ENCODE assay signal across 20 cellular contexts in genomic region chr7:77736991-77737390, GRCh38.
"Had no signal": no experiment of that assay in that cellular context is flagged by ENCODE, and none has a peak within 500 bp of the region (broad histone marks: within the 10 kb centered on the region; RNA-seq: fewer than 3 reads in every experiment).

No MANE protein-coding gene starts in this region.

- H3K4me3 ChIP-seq: dorsolateral prefrontal cortex, gastrocnemius medialis, left lung, prostate gland, right atrium auricular region, testis, tibial artery had no signal

- H3K9me3 Mint-ChIP-seq: naive thymus-derived CD8-positive, alpha-beta T cell; stimulated activated effector memory CD8-positive, alpha-beta T cell treated with anti-CD3 and anti-CD28 coated beads, Interleukin-12 subunit alpha, Interleukin-12 subunit beta, amount 100 ng/mL, for 72 hours; type B pancreatic cell had no signal

- H3K27ac Mint-ChIP-seq: stimulated activated effector memory CD8-positive, alpha-beta T cell treated with anti-CD3 and anti-CD28 coated beads, Interleukin-12 subunit alpha, Interleukin-12 subunit beta, amount 100 ng/mL, for 72 hours; type B pancreatic cell had no signal

- H2AFZ ChIP-seq: parathyroid adenoma had no signal

- DNase-seq: dorsolateral prefrontal cortex; effector CD4-positive, alpha-beta T cell; gastrocnemius medialis; head of caudate nucleus; left cardiac atrium; left lung; mesendoderm; naive thymus-derived CD8-positive, alpha-beta T cell; stimulated activated CD4-positive, alpha-beta T cell treated with anti-CD3 and anti-CD28 coated beads, Interleukin-2, amount 100 ng/mL, for 24 hours; stimulated activated CD4-positive, alpha-beta T cell treated with anti-CD3 and anti-CD28 coated beads, Interleukin-4, amount 100 ng/mL, for 24 hours; stimulated activated naive CD8-positive, alpha-beta T cell treated with anti-CD3 and anti-CD28 coated beads, Interleukin-15, Interleukin-2, amounts not matched to agents 100 U/mL and 50 U/mL, for 24 hours; substantia nigra; testis; tibial artery had no signal

- H3K27me3 Mint-ChIP-seq: naive thymus-derived CD8-positive, alpha-beta T cell; type B pancreatic cell had no signal

- H3K9me3 ChIP-seq: gastrocnemius medialis, left lung, prostate gland, right atrium auricular region, testis, tibial artery had no signal

- H3K4me3 Mint-ChIP-seq: naive thymus-derived CD8-positive, alpha-beta T cell; stimulated activated effector memory CD8-positive, alpha-beta T cell treated with anti-CD3 and anti-CD28 coated beads, Interleukin-12 subunit alpha, Interleukin-12 subunit beta, amount 100 ng/mL, for 72 hours; type B pancreatic cell had no signal

- H3K4me1 ChIP-seq: prostate gland had no signal

- H3K36me3 ChIP-seq: gastrocnemius medialis, prostate gland, right atrium auricular region had no signal

- H3K27me3 ChIP-seq: dorsolateral prefrontal cortex, gastrocnemius medialis, left lung, right atrium auricular region, testis, tibial artery had no signal

- ATAC-seq: gastrocnemius medialis; left cardiac atrium; left lung; naive thymus-derived CD8-positive, alpha-beta T cell; sciatic nerve; stimulated activated effector memory CD8-positive, alpha-beta T cell treated with anti-CD3 and anti-CD28 coated beads, Interleukin-12 subunit alpha, Interleukin-12 subunit beta, amount 100 ng/mL, for 72 hours; stimulated activated naive CD8-positive, alpha-beta T cell treated with anti-CD3 and anti-CD28 coated beads, Interleukin-15, Interleukin-2, amounts not matched to agents 100 U/mL and 50 U/mL, for 24 hours had no signal

- H3K27ac ChIP-seq: dorsolateral prefrontal cortex, gastrocnemius medialis, left lung, parathyroid adenoma, prostate gland, right atrium auricular region, testis, tibial artery had no signal

- H3K9ac ChIP-seq: parathyroid adenoma had no signal
